8 cellular contexts compared by ENCODE assay signal in genomic region chr2:29130295-29130694, GRCh38. TPM values are rescaled to one million over a fixed set of nuclear protein-coding genes. Genes with fewer than 3 reads are reported as not detected.
DNase-seq lines count a peak whose midpoint lies in the region; ATAC-seq and TF ChIP-seq lines count a peak whose summit lies in the region.

No MANE protein-coding gene starts in this region.

- H3K36me3 ChIP-seq in GM06990 (ENCODE audit: control insufficient read depth, insufficient read depth, low read length) (no peaks in the 10 kb centered on the region; the same call in none of the 2 replicates), RWPE2 (ENCODE audit: low read depth) (peaks cover 77% of the 10 kb centered on the region)

- ATAC-seq in RWPE2 (ENCODE audit: low read depth) (peak; percentile 92), GM19467 (IDR thresholded peaks at IDR 0.05; ENCODE audit: unreplicated experiment) (no peak), GM18520 (IDR thresholded peaks at IDR 0.05; ENCODE audit: unreplicated experiment) (no peak)
- no peak for ATAC-seq in effector memory CD8-positive, alpha-beta T cell (replicated peaks)

- peaks cover 5% of the 10 kb centered on the region for H3K9me3 ChIP-seq in RWPE2 (ENCODE audit: severe bottlenecking)

- H3K4me3 ChIP-seq in GM06990 (replicated peaks; ENCODE audit: low read depth, low read length) (no peak overlapping the region; the same call in none of the 2 replicates), RWPE2 (ENCODE audit: severe bottlenecking) (no peak overlapping the region)

- peaks cover 12 to 27% of the 10 kb centered on the region in 2 donors for H3K4me1 Mint-ChIP-seq in effector memory CD8-positive, alpha-beta T cell (ENCODE audit: low read depth in 2 of 2)
- peaks cover 26% of the 10 kb centered on the region for H3K4me1 Mint-ChIP-seq in osteocyte (ENCODE audit: unreplicated experiment)

- H3K27ac Mint-ChIP-seq in effector memory CD8-positive, alpha-beta T cell = peak overlapping the region; percentile 32 to 52
- H3K27ac Mint-ChIP-seq in osteocyte (ENCODE audit: unreplicated experiment) = peak overlapping the region; percentile 82

- no peak for TF ChIP-seq CTCF in GM06990 (IDR thresholded peaks at IDR 0.05; ENCODE audit: insufficient read depth, low read length, poor library complexity, severe bottlenecking)
- no peak for TF ChIP-seq CTCF in RWPE2 (IDR thresholded peaks at IDR 0.05; ENCODE audit: poor library complexity, severe bottlenecking)
- no peak for TF ChIP-seq CTCF in osteocyte (IDR thresholded peaks at IDR 0.05)

- peak overlapping the region; percentile 89 for H3K27ac ChIP-seq in RWPE2 (ENCODE audit: poor library complexity, severe bottlenecking)

- H3K4me1 ChIP-seq in RWPE2 (ENCODE audit: insufficient read depth, poor library complexity, severe bottlenecking) = peaks cover 30% of the 10 kb centered on the region

- no peak overlapping the region for H3K4me3 Mint-ChIP-seq in effector memory CD8-positive, alpha-beta T cell
- H3K4me3 Mint-ChIP-seq in osteocyte (ENCODE audit: unreplicated experiment) = no peak overlapping the region

- H3K36me3 Mint-ChIP-seq in effector memory CD8-positive, alpha-beta T cell (ENCODE audit: insufficient read depth) = peaks cover 59% of the 10 kb centered on the region
- H3K36me3 Mint-ChIP-seq in osteocyte (ENCODE audit: unreplicated experiment) = peaks cover 26% of the 10 kb centered on the region

- H3K27me3 ChIP-seq in GM06990 (replicated peaks; ENCODE audit: control insufficient read depth, insufficient read depth, low read length) (no peaks in the 10 kb centered on the region), RWPE2 (ENCODE audit: insufficient read depth, poor library complexity, severe bottlenecking) (no peaks in the 10 kb centered on the region)

- no peaks in the 10 kb centered on the region for H3K9me3 Mint-ChIP-seq in effector memory CD8-positive, alpha-beta T cell
- H3K9me3 Mint-ChIP-seq in osteocyte (ENCODE audit: unreplicated experiment) = no peaks in the 10 kb centered on the region

- no peaks in the 10 kb centered on the region for H3K27me3 Mint-ChIP-seq in effector memory CD8-positive, alpha-beta T cell
- no peaks in the 10 kb centered on the region for H3K27me3 Mint-ChIP-seq in osteocyte (ENCODE audit: unreplicated experiment)

- DNase-seq in GM06990 (ENCODE audit: extremely low read depth, insufficient read length) (peak; percentile 22), H4 (ENCODE audit: low spot score) (peak; percentile 86), RWPE2 (ENCODE audit: low spot score) (no peak), osteocyte (ENCODE audit: extremely low spot score, unreplicated experiment) (no peak), NCI-H128 (lab: John Stamatoyannopoulos, UW; ENCODE audit: unreplicated experiment) (no peak)
- no peak for DNase-seq in effector memory CD8-positive, alpha-beta T cell

RNA-seq across cellular contexts. Expression of gene CLIP4, which starts 15.1 kb away (rescaled TPM):
- 14.1 and 21.1 TPM in 2 replicates for total RNA-seq in H4 (2014; rRNA removed; shearing (Covaris generic))
- total RNA-seq in osteocyte = 22.1 and 24.6 TPM in 2 replicates

RNA-seq across cellular contexts. Expression of gene PCARE, which starts 56.0 kb away (rescaled TPM):
- total RNA-seq in H4 (2014; rRNA removed; shearing (Covaris generic)) = not detected in 2 replicates
- total RNA-seq in osteocyte = not detected in 2 replicates

Comparison
In these comparisons a context has a peak if more than half of its experiments do, and no peak if none do; other contexts are left out.
1. DNase-seq: peak in GM06990 (single experiment) and H4 (single experiment); none in RWPE2 (single experiment), effector memory CD8-positive, alpha-beta T cell (0 of 3), osteocyte (single experiment) and NCI-H128 (single experiment).